Comparison of ENCODE assay signal across 7 cellular contexts in the genomic region with DNA sequence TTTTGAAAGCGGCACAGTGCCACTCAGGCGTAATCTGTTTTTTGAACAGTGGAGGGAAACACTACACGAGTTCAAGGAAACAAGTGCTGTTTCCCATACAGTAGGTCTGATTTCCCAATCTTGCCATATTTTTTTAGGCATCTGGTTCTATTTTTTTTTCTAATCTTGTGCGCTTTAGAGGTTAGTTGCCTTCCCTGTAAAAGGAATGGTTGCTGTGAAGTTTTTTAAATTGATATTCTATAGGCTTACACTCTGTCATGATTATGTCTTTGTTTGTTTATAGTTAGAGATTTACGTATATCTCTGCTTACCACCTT. TPM values are rescaled to one million over a fixed set of nuclear protein-coding genes. Genes with fewer than 3 reads are reported as not detected.
A peak's percentile ranks its signal among the peaks of the same experiment; 100 is the strongest.
DNase-seq lines count a peak whose midpoint lies in the region; ATAC-seq and TF ChIP-seq lines count a peak whose summit lies in the region.

No MANE protein-coding gene starts in this region.

- peaks cover 29% of the 10 kb centered on the region for H3K4me1 Mint-ChIP-seq in activated T-helper 1 cell treated with anti-CD3 and anti-CD28 coated beads, Interleukin-12 subunit alpha, Interleukin-12 subunit beta, Interleukin-2, Interleukin-4 antibody, amounts not matched to agents 30 ng/mL and 10 ng/mL and 1 ng/mL, durations not matched to agents 14 hours and 24 hours and 36 hours (ENCODE audit: low read depth)
- H3K4me1 Mint-ChIP-seq in stimulated activated memory B cell treated with anti-CD40 and anti-IgM and Interleukin-4, amounts not matched to agents 10 μg/mL and 1 μg/mL and 100 μg/mL, for 72 hours, result peaks cover 56% of the 10 kb centered on the region

- intact Hi-C loops in activated T-helper 1 cell treated with anti-CD3 and anti-CD28 coated beads, Interleukin-12 subunit alpha, Interleukin-12 subunit beta, Interleukin-2, Interleukin-4 antibody, amounts not matched to agents 30 ng/mL and 10 ng/mL and 1 ng/mL, durations not matched to agents 14 hours and 24 hours and 36 hours (cut with micrococcal nuclease), result loop anchor here (2.0 to 10.0 kb wide), 4 partner anchors 257 to 850 kb away; a partner anchor contains a TSS

- no peak for ATAC-seq in stimulated activated memory B cell treated with anti-CD40 and anti-IgM and Interleukin-4, amounts not matched to agents 10 μg/mL and 1 μg/mL and 100 μg/mL, for 72 hours
- ATAC-seq in HG02938 (IDR thresholded peaks at IDR 0.05; ENCODE audit: unreplicated experiment), result no peak

- H3K9me3 ChIP-seq in iPS-18a (ENCODE audit: control insufficient read depth, low read depth, low read length), result no peaks in the 10 kb centered on the region

- H3K27me3 Mint-ChIP-seq in activated T-helper 1 cell treated with anti-CD3 and anti-CD28 coated beads, Interleukin-12 subunit alpha, Interleukin-12 subunit beta, Interleukin-2, Interleukin-4 antibody, amounts not matched to agents 30 ng/mL and 10 ng/mL and 1 ng/mL, durations not matched to agents 14 hours and 24 hours and 36 hours (ENCODE audit: insufficient read depth), result no peaks in the 10 kb centered on the region
- no peaks in the 10 kb centered on the region for H3K27me3 Mint-ChIP-seq in stimulated activated memory B cell treated with anti-CD40 and anti-IgM and Interleukin-4, amounts not matched to agents 10 μg/mL and 1 μg/mL and 100 μg/mL, for 72 hours

- H3K9me3 Mint-ChIP-seq in activated T-helper 1 cell treated with anti-CD3 and anti-CD28 coated beads, Interleukin-12 subunit alpha, Interleukin-12 subunit beta, Interleukin-2, Interleukin-4 antibody, amounts not matched to agents 30 ng/mL and 10 ng/mL and 1 ng/mL, durations not matched to agents 14 hours and 24 hours and 36 hours, result no peaks in the 10 kb centered on the region
- H3K9me3 Mint-ChIP-seq in stimulated activated memory B cell treated with anti-CD40 and anti-IgM and Interleukin-4, amounts not matched to agents 10 μg/mL and 1 μg/mL and 100 μg/mL, for 72 hours, result no peaks in the 10 kb centered on the region

- peak overlapping the region; percentile 90 for H3K27ac ChIP-seq in iPS-18a (ENCODE audit: low read length)

- peak overlapping the region; percentile 98 for H3K9ac ChIP-seq in iPS-18a (ENCODE audit: low read length)

- peaks cover 5% of the 10 kb centered on the region for H3K36me3 Mint-ChIP-seq in activated T-helper 1 cell treated with anti-CD3 and anti-CD28 coated beads, Interleukin-12 subunit alpha, Interleukin-12 subunit beta, Interleukin-2, Interleukin-4 antibody, amounts not matched to agents 30 ng/mL and 10 ng/mL and 1 ng/mL, durations not matched to agents 14 hours and 24 hours and 36 hours (ENCODE audit: low read depth)
- no peaks in the 10 kb centered on the region for H3K36me3 Mint-ChIP-seq in stimulated activated memory B cell treated with anti-CD40 and anti-IgM and Interleukin-4, amounts not matched to agents 10 μg/mL and 1 μg/mL and 100 μg/mL, for 72 hours

- peaks cover 15% of the 10 kb centered on the region for H3K36me3 ChIP-seq in iPS-18a (ENCODE audit: control insufficient read depth, low read depth, low read length)

- peaks cover 2% of the 10 kb centered on the region for H3K4me1 ChIP-seq in iPS-18a (ENCODE audit: control insufficient read depth, low read depth, low read length)

- no peak for DNase-seq in HFF-Myc (ENCODE audit: extremely low read depth, low read depth)
- no peak for DNase-seq in activated T-helper 1 cell treated with anti-CD3 and anti-CD28 coated beads, Interleukin-12 subunit alpha, Interleukin-12 subunit beta, Interleukin-2, Interleukin-4 antibody, amounts not matched to agents 30 ng/mL and 10 ng/mL and 1 ng/mL, durations not matched to agents 14 hours and 24 hours and 36 hours (ENCODE audit: low spot score)
- no peak for DNase-seq in activated CD4-positive, CD25-positive, alpha-beta regulatory T cell (lab: John Stamatoyannopoulos, UW)
- no peak for DNase-seq in GOT3 (lab: John Stamatoyannopoulos, UW)

- peak overlapping the region; percentile 100 for H3K4me3 Mint-ChIP-seq in activated T-helper 1 cell treated with anti-CD3 and anti-CD28 coated beads, Interleukin-12 subunit alpha, Interleukin-12 subunit beta, Interleukin-2, Interleukin-4 antibody, amounts not matched to agents 30 ng/mL and 10 ng/mL and 1 ng/mL, durations not matched to agents 14 hours and 24 hours and 36 hours
- peak overlapping the region; percentile 98 for H3K4me3 Mint-ChIP-seq in stimulated activated memory B cell treated with anti-CD40 and anti-IgM and Interleukin-4, amounts not matched to agents 10 μg/mL and 1 μg/mL and 100 μg/mL, for 72 hours

- no peak for TF ChIP-seq CTCF in HFF-Myc (IDR thresholded peaks at IDR 0.05; ENCODE audit: low read depth, low read length, missing control alignments)

- peak overlapping the region; percentile 98 for H3K27ac Mint-ChIP-seq in activated T-helper 1 cell treated with anti-CD3 and anti-CD28 coated beads, Interleukin-12 subunit alpha, Interleukin-12 subunit beta, Interleukin-2, Interleukin-4 antibody, amounts not matched to agents 30 ng/mL and 10 ng/mL and 1 ng/mL, durations not matched to agents 14 hours and 24 hours and 36 hours
- peak overlapping the region; percentile 96 for H3K27ac Mint-ChIP-seq in stimulated activated memory B cell treated with anti-CD40 and anti-IgM and Interleukin-4, amounts not matched to agents 10 μg/mL and 1 μg/mL and 100 μg/mL, for 72 hours

- no peaks in the 10 kb centered on the region for H3K27me3 ChIP-seq in iPS-18a (ENCODE audit: control insufficient read depth, insufficient read depth, low read length)

- H3K4me3 ChIP-seq in HFF-Myc (replicated peaks; ENCODE audit: low read depth, low read length) (peak overlapping the region; percentile 98), iPS-18a (ENCODE audit: low read length) (peak overlapping the region; percentile 97)

RNA-seq across cellular contexts. Expression of a gene that starts 1.2 kb away (rescaled TPM):
- 250 and 251 TPM in 2 replicates for total RNA-seq in activated T-helper 1 cell treated with anti-CD3 and anti-CD28 coated beads, Interleukin-12 subunit alpha, Interleukin-12 subunit beta, Interleukin-2, Interleukin-4 antibody, amounts not matched to agents 30 ng/mL and 10 ng/mL and 1 ng/mL, durations not matched to agents 14 hours and 24 hours and 36 hours

RNA-seq across cellular contexts. Expression of a gene that starts 34.4 kb away (rescaled TPM):
- total RNA-seq in activated T-helper 1 cell treated with anti-CD3 and anti-CD28 coated beads, Interleukin-12 subunit alpha, Interleukin-12 subunit beta, Interleukin-2, Interleukin-4 antibody, amounts not matched to agents 30 ng/mL and 10 ng/mL and 1 ng/mL, durations not matched to agents 14 hours and 24 hours and 36 hours, result 192 and 194 TPM in 2 replicates

RNA-seq across cellular contexts. Expression of a gene that starts 38.8 kb away (rescaled TPM):
- total RNA-seq in activated T-helper 1 cell treated with anti-CD3 and anti-CD28 coated beads, Interleukin-12 subunit alpha, Interleukin-12 subunit beta, Interleukin-2, Interleukin-4 antibody, amounts not matched to agents 30 ng/mL and 10 ng/mL and 1 ng/mL, durations not matched to agents 14 hours and 24 hours and 36 hours, result 2.5 and 2.8 TPM in 2 replicates
